8 cellular contexts compared by ENCODE assay signal in genomic region chr17:28854457-28855382, GRCh38. TPM values are rescaled to one million over a fixed set of nuclear protein-coding genes. Genes with fewer than 3 reads are reported as not detected.
DNase-seq lines count a peak whose midpoint lies in the region; ATAC-seq and TF ChIP-seq lines count a peak whose summit lies in the region.

Gene ERAL1, plus strand, starts transcription at chr17:28855016. Its CDS starts 19 bp downstream, at chr17:28855035.

- peak within 1 kb of the TSS; percentile 60 for H3K27ac Mint-ChIP-seq in Calu3 (ENCODE audit: unreplicated experiment)

- no peaks in the 10 kb centered on the region for H3K4me1 Mint-ChIP-seq in Calu3 (ENCODE audit: low read depth, unreplicated experiment)

- peaks cover 15% of the 10 kb centered on the region for H3K79me2 ChIP-seq in PC-3 (ENCODE audit: low read length)

- BruUV-seq in Calu3 (replicated peaks; lab: Mats Ljungman, UMichigan) (no TSS peak), PC-3 (replicated peaks; lab: Mats Ljungman, UMichigan) (TSS peak; percentile 90)

- H3K4me2 ChIP-seq in PC-3 (ENCODE audit: low read length): peak within 1 kb of the TSS; percentile 93

- peaks cover 22% of the 10 kb centered on the region for H3K36me3 Mint-ChIP-seq in Calu3 (ENCODE audit: insufficient read depth, unreplicated experiment)

- peak within 1 kb of the TSS; percentile 94 for H2AFZ ChIP-seq in PC-3 (ENCODE audit: low read length)

- H3K4me1 ChIP-seq in PC-3 (ENCODE audit: insufficient read depth, low read length) (0 out of 2 replicates have a peak, but pooled peaks cover 4% of the 10 kb centered on the region), mononuclear cell (ENCODE audit: insufficient read depth, low read length) (peaks cover 13% of the 10 kb centered on the region)

- no peaks in the 10 kb centered on the region; the same call in 1 of the 2 replicates for H3K36me3 ChIP-seq in PC-3 (ENCODE audit: low read depth, low read length)

- POLR2A ChIA-PET in PC-3 (lab: Charles Lee; ENCODE audit: unreplicated experiment): no interaction called here

- H3F3A ChIP-seq in PC-3 (ENCODE audit: low read length, unreplicated experiment): no peaks in the 10 kb centered on the region

- H3K9ac ChIP-seq in PC-3 (ENCODE audit: low read length): peak within 1 kb of the TSS; percentile 86

- no peaks in the 10 kb centered on the region for H3K27me3 Mint-ChIP-seq in Calu3 (ENCODE audit: unreplicated experiment)

- H4K20me1 ChIP-seq in PC-3 (ENCODE audit: low read length): no peaks in the 10 kb centered on the region

- DNase-seq in Calu3: peak; percentile 83
- peak; percentile 85 for DNase-seq in HuH-7 (ENCODE audit: low spot score)
- peak; percentile 82 for DNase-seq in PC-3
- peak; percentile 68 for DNase-seq in activated T-cell treated with anti-CD3 and anti-CD28 coated beads for 4 hours
- peak; percentile 91 for DNase-seq in epithelial cell of esophagus (ENCODE audit: low read depth)
- DNase-seq in stimulated activated CD8-positive, alpha-beta memory T cell treated with anti-CD3 and anti-CD28 coated beads, Interleukin-4, amount 100 ng/mL, for 1 hour (ENCODE audit: low read depth in 2 of 2, low spot score in 1 of 2): peak; percentile 54 to 66

- H3K9me3 ChIP-seq in PC-3 (ENCODE audit: low read length) (no peaks in the 10 kb centered on the region), mononuclear cell (ENCODE audit: low read depth, low read length) (no peaks in the 10 kb centered on the region)

- no peaks in the 10 kb centered on the region for H3K9me3 Mint-ChIP-seq in Calu3 (ENCODE audit: low read depth, unreplicated experiment)

- no peak for TF ChIP-seq CTCF in Calu3 (IDR thresholded peaks at IDR 0.05; ENCODE audit: unreplicated experiment)
- no peak for TF ChIP-seq CTCF in PC-3 (conservative IDR thresholded peaks at IDR 0.05; ENCODE audit: low read depth, low read length)
- TF ChIP-seq CTCF in epithelial cell of esophagus (IDR thresholded peaks at IDR 0.05; ENCODE audit: insufficient read depth, low read depth, low read length, missing control alignments): peak; percentile 2

- peak; percentile 92 for ATAC-seq in GM21423 (IDR thresholded peaks at IDR 0.05; ENCODE audit: unreplicated experiment)
- ATAC-seq in PC-3: peak; percentile 100

- H3K27me3 ChIP-seq in PC-3 (ENCODE audit: low read length) (no peaks in the 10 kb centered on the region), mononuclear cell (ENCODE audit: insufficient read depth, low read length) (no peaks in the 10 kb centered on the region)

- intact Hi-C loops in Calu3 (cut with micrococcal nuclease; ENCODE audit: unreplicated experiment) (loop anchor here (5.0 kb wide), 1 partner anchor 92 kb away; no protein-coding TSS in a partner anchor), PC-3 (cut with micrococcal nuclease) (no loop called here)

- H3K4me3 ChIP-seq in PC-3 (ENCODE audit: low read length) (peak within 1 kb of the TSS; percentile 87), epithelial cell of esophagus (ENCODE audit: low read length) (peak within 1 kb of the TSS; percentile 88), mononuclear cell (ENCODE audit: low read length) (peak within 1 kb of the TSS; percentile 59)

- no peak within 1 kb of the TSS for H3K27ac ChIP-seq in PC-3 (ENCODE audit: low read length)

- peak within 1 kb of the TSS; percentile 81 for H3K4me3 Mint-ChIP-seq in Calu3 (ENCODE audit: low read depth, unreplicated experiment)

- H3K9me2 ChIP-seq in PC-3 (replicated peaks; ENCODE audit: low read length): no peaks in the 10 kb centered on the region

- CTCF ChIA-PET in Calu3 (lab: Charles Lee) (no interaction called here), PC-3 (lab: Charles Lee) (no interaction called here)

RNA-seq across cellular contexts. Expression of gene ERAL1, which starts in this region (rescaled TPM):
- total RNA-seq in Calu3 (2022) (47.2 and 48.4 TPM in 2 replicates), PC-3 (2014; rRNA removed) (25.8 and 30.5 TPM in 2 replicates), mononuclear cell (11.1 TPM)
